In genomic region chr1:86687595-86687994, GRCh38 we compare ENCODE assay signal across 10 cellular contexts. TPM values are rescaled to one million over a fixed set of nuclear protein-coding genes. Genes with fewer than 3 reads are reported as not detected.
DNase-seq lines count a peak whose midpoint lies in the region; ATAC-seq and TF ChIP-seq lines count a peak whose summit lies in the region.
"Had no signal": no experiment of that assay in that cellular context is flagged by ENCODE, and none has a peak within 500 bp of the region (broad histone marks: within the 10 kb centered on the region; RNA-seq: fewer than 3 reads in every experiment).

No MANE protein-coding gene starts in this region.

- TF ChIP-seq POLR2A in vagina (IDR thresholded peaks at IDR 0.05): no peak

- intact Hi-C loops in vagina (cut with DNase I): no loop called here
- intact Hi-C loops in activated T-helper 1 cell treated with anti-CD3 and anti-CD28 coated beads, Interleukin-12 subunit alpha, Interleukin-12 subunit beta, Interleukin-2, Interleukin-4 antibody, amounts not matched to agents 30 ng/mL and 10 ng/mL and 1 ng/mL, durations not matched to agents 14 hours and 24 hours and 36 hours (cut with micrococcal nuclease): loop anchor here (5.0 kb wide), 1 partner anchor 305 kb away; no protein-coding TSS in a partner anchor

- no peaks in the 10 kb centered on the region for H3K36me3 ChIP-seq in vagina

- no peaks in the 10 kb centered on the region for H3K9me3 ChIP-seq in vagina

- ATAC-seq in activated T-cell treated with anti-CD3 and anti-CD28 coated beads, Interleukin-2, amount 50 U/mL, for 72 hours (replicated peaks in 1 of 2): no peak

- H3K4me3 ChIP-seq in choroid plexus epithelial cell (ENCODE audit: low read depth, low read length) (no peak overlapping the region), vagina (no peak overlapping the region)

- H3K4me3 Mint-ChIP-seq in osteocyte (ENCODE audit: unreplicated experiment): no peak overlapping the region
- H3K4me3 Mint-ChIP-seq in activated T-helper 1 cell treated with anti-CD3 and anti-CD28 coated beads, Interleukin-12 subunit alpha, Interleukin-12 subunit beta, Interleukin-2, Interleukin-4 antibody, amounts not matched to agents 30 ng/mL and 10 ng/mL and 1 ng/mL, durations not matched to agents 14 hours and 24 hours and 36 hours: no peak overlapping the region
- no peak overlapping the region for H3K4me3 Mint-ChIP-seq in activated T-cell treated with anti-CD3 and anti-CD28 coated beads, Interleukin-2, amount 50 U/mL, for 72 hours
- H3K4me3 Mint-ChIP-seq: activated T-helper 17 cell treated with anti-CD3 and anti-CD28 coated beads, Interleukin-2, amount 50 U/mL, for 72 hours; T-helper 1 cell treated with Interleukin-12 subunit alpha and Interleukin-12 subunit beta and Interleukin-4 antibody, amounts not matched to agents 30 μg/mL and 1 μg/mL, for 36 hours had no signal

- no peaks in the 10 kb centered on the region for H3K4me1 ChIP-seq in vagina

- H3K36me3 Mint-ChIP-seq in osteocyte (ENCODE audit: unreplicated experiment): no peaks in the 10 kb centered on the region
- H3K36me3 Mint-ChIP-seq in activated T-helper 1 cell treated with anti-CD3 and anti-CD28 coated beads, Interleukin-12 subunit alpha, Interleukin-12 subunit beta, Interleukin-2, Interleukin-4 antibody, amounts not matched to agents 30 ng/mL and 10 ng/mL and 1 ng/mL, durations not matched to agents 14 hours and 24 hours and 36 hours (ENCODE audit: low read depth): no peaks in the 10 kb centered on the region
- H3K36me3 Mint-ChIP-seq in activated T-cell treated with anti-CD3 and anti-CD28 coated beads, Interleukin-2, amount 50 U/mL, for 72 hours (ENCODE audit: insufficient read depth in 2 of 2): no peaks in the 10 kb centered on the region

- H3K27me3 ChIP-seq in vagina: no peaks in the 10 kb centered on the region

- no peak overlapping the region for H3K27ac Mint-ChIP-seq in osteocyte (ENCODE audit: unreplicated experiment)
- H3K27ac Mint-ChIP-seq in activated T-helper 1 cell treated with anti-CD3 and anti-CD28 coated beads, Interleukin-12 subunit alpha, Interleukin-12 subunit beta, Interleukin-2, Interleukin-4 antibody, amounts not matched to agents 30 ng/mL and 10 ng/mL and 1 ng/mL, durations not matched to agents 14 hours and 24 hours and 36 hours: no peak overlapping the region
- no peak overlapping the region for H3K27ac Mint-ChIP-seq in activated T-cell treated with anti-CD3 and anti-CD28 coated beads, Interleukin-2, amount 50 U/mL, for 72 hours
- H3K27ac Mint-ChIP-seq: activated T-helper 17 cell treated with anti-CD3 and anti-CD28 coated beads, Interleukin-2, amount 50 U/mL, for 72 hours; T-helper 1 cell treated with Interleukin-12 subunit alpha and Interleukin-12 subunit beta and Interleukin-4 antibody, amounts not matched to agents 30 μg/mL and 1 μg/mL, for 36 hours had no signal

- peak; percentile 11 for TF ChIP-seq CTCF in choroid plexus epithelial cell (conservative IDR thresholded peaks at IDR 0.05; ENCODE audit: low read depth, low read length)
- peak; percentile 38 for TF ChIP-seq CTCF in osteocyte (IDR thresholded peaks at IDR 0.05)
- no peak for TF ChIP-seq CTCF in vagina (IDR thresholded peaks at IDR 0.05)

- DNase-seq in NCI-H345 (lab: John Stamatoyannopoulos, UW) (peak; percentile 6), NCI-H345 treated with DMSO at 0.1 percent for 48 hours (lab: John Stamatoyannopoulos, UW; ENCODE audit: unreplicated experiment) (no peak), NAMALWA (ENCODE audit: low spot score) (peak; percentile 30), choroid plexus epithelial cell (ENCODE audit: low read depth) (peak; percentile 28), osteocyte (ENCODE audit: extremely low spot score, unreplicated experiment) (no peak), vagina (ENCODE audit: extremely low spot score in 2 of 2) (no peak)
- DNase-seq in activated T-helper 1 cell treated with anti-CD3 and anti-CD28 coated beads, Interleukin-12 subunit alpha, Interleukin-12 subunit beta, Interleukin-2, Interleukin-4 antibody, amounts not matched to agents 30 ng/mL and 10 ng/mL and 1 ng/mL, durations not matched to agents 14 hours and 24 hours and 36 hours (ENCODE audit: low spot score): no peak
- no peak for DNase-seq in activated T-cell treated with anti-CD3 and anti-CD28 coated beads, Interleukin-2, amount 50 U/mL, for 72 hours

- H3K4me1 Mint-ChIP-seq in osteocyte (ENCODE audit: unreplicated experiment): no peaks in the 10 kb centered on the region
- H3K4me1 Mint-ChIP-seq in activated T-helper 1 cell treated with anti-CD3 and anti-CD28 coated beads, Interleukin-12 subunit alpha, Interleukin-12 subunit beta, Interleukin-2, Interleukin-4 antibody, amounts not matched to agents 30 ng/mL and 10 ng/mL and 1 ng/mL, durations not matched to agents 14 hours and 24 hours and 36 hours (ENCODE audit: low read depth): no peaks in the 10 kb centered on the region
- no peaks in the 10 kb centered on the region for H3K4me1 Mint-ChIP-seq in activated T-cell treated with anti-CD3 and anti-CD28 coated beads, Interleukin-2, amount 50 U/mL, for 72 hours (ENCODE audit: low read depth)
- H3K4me1 Mint-ChIP-seq: activated T-helper 17 cell treated with anti-CD3 and anti-CD28 coated beads, Interleukin-2, amount 50 U/mL, for 72 hours had no signal

- peaks cover 12% of the 10 kb centered on the region for H3K27me3 Mint-ChIP-seq in osteocyte (ENCODE audit: unreplicated experiment)
- H3K27me3 Mint-ChIP-seq in activated T-helper 1 cell treated with anti-CD3 and anti-CD28 coated beads, Interleukin-12 subunit alpha, Interleukin-12 subunit beta, Interleukin-2, Interleukin-4 antibody, amounts not matched to agents 30 ng/mL and 10 ng/mL and 1 ng/mL, durations not matched to agents 14 hours and 24 hours and 36 hours (ENCODE audit: insufficient read depth): peaks cover 6% of the 10 kb centered on the region
- H3K27me3 Mint-ChIP-seq in activated T-cell treated with anti-CD3 and anti-CD28 coated beads, Interleukin-2, amount 50 U/mL, for 72 hours (ENCODE audit: low read depth): no peaks in the 10 kb centered on the region
- H3K27me3 Mint-ChIP-seq: activated T-helper 17 cell treated with anti-CD3 and anti-CD28 coated beads, Interleukin-2, amount 50 U/mL, for 72 hours had no signal

- no peak overlapping the region for H3K27ac ChIP-seq in vagina

- no peaks in the 10 kb centered on the region for H3K9me3 Mint-ChIP-seq in osteocyte (ENCODE audit: unreplicated experiment)
- H3K9me3 Mint-ChIP-seq in activated T-helper 1 cell treated with anti-CD3 and anti-CD28 coated beads, Interleukin-12 subunit alpha, Interleukin-12 subunit beta, Interleukin-2, Interleukin-4 antibody, amounts not matched to agents 30 ng/mL and 10 ng/mL and 1 ng/mL, durations not matched to agents 14 hours and 24 hours and 36 hours: no peaks in the 10 kb centered on the region
- H3K9me3 Mint-ChIP-seq in activated T-cell treated with anti-CD3 and anti-CD28 coated beads, Interleukin-2, amount 50 U/mL, for 72 hours: no peaks in the 10 kb centered on the region
- H3K9me3 Mint-ChIP-seq: activated T-helper 17 cell treated with anti-CD3 and anti-CD28 coated beads, Interleukin-2, amount 50 U/mL, for 72 hours; T-helper 1 cell treated with Interleukin-12 subunit alpha and Interleukin-12 subunit beta and Interleukin-4 antibody, amounts not matched to agents 30 μg/mL and 1 μg/mL, for 36 hours had no signal

RNA-seq across cellular contexts. Expression of gene SH3GLB1, which starts 16.8 kb away (rescaled TPM):
- total RNA-seq in osteocyte: 80.5 and 81.8 TPM in 2 replicates
- 53.8 TPM for total RNA-seq in vagina
- total RNA-seq in activated T-helper 1 cell treated with anti-CD3 and anti-CD28 coated beads, Interleukin-12 subunit alpha, Interleukin-12 subunit beta, Interleukin-2, Interleukin-4 antibody, amounts not matched to agents 30 ng/mL and 10 ng/mL and 1 ng/mL, durations not matched to agents 14 hours and 24 hours and 36 hours: 63.4 and 66.8 TPM in 2 replicates
- total RNA-seq in activated T-cell treated with anti-CD3 and anti-CD28 coated beads, Interleukin-2, amount 50 U/mL, for 72 hours: 10 to 100 TPM; 74.3 to 77.9 TPM

Comparison
In these comparisons a context has a peak if more than half of its experiments do, and no peak if none do; other contexts are left out.
1. DNase-seq: peak in NCI-H345 (single experiment), NAMALWA (single experiment) and choroid plexus epithelial cell (single experiment); none in NCI-H345 treated with DMSO at 0.1 percent for 48 hours (single experiment), osteocyte (single experiment), vagina (0 of 2), activated T-helper 1 cell treated with anti-CD3 and anti-CD28 coated beads, Interleukin-12 subunit alpha, Interleukin-12 subunit beta, Interleukin-2, Interleukin-4 antibody, amounts not matched to agents 30 ng/mL and 10 ng/mL and 1 ng/mL, durations not matched to agents 14 hours and 24 hours and 36 hours (single experiment) and activated T-cell treated with anti-CD3 and anti-CD28 coated beads, Interleukin-2, amount 50 U/mL, for 72 hours (0 of 2).
2. CTCF ChIP-seq: peak in choroid plexus epithelial cell (single experiment) and osteocyte (single experiment); none in vagina (0 of 3).